28 cellular contexts compared by ENCODE assay signal in the genomic region with DNA sequence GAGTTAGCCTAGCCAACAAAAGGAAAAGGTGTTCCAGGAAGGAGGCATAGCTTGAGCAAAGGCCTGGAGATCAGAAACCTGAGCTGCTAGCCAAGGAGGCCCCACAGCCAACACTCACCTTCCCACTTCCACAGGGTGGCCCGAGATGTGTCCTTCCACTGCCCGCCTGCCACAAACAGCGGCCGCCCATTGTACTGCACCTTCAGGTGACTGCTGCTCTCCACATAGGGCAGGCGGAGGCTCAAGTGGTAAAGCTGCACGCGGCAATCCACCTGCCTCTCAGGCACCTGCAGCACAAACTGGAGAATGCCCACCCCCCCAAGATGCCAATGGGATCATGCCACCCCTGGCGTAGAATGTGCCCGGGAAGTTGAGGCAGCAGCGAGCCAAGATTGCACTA.
"Had no signal": no experiment of that assay in that cellular context is flagged by ENCODE, and none has a peak within 500 bp of the region (broad histone marks: within the 10 kb centered on the region; RNA-seq: fewer than 3 reads in every experiment).

No MANE protein-coding gene starts in this region.

- H3K9me3 ChIP-seq: esophagus muscularis mucosa, gastroesophageal sphincter, heart left ventricle, left lung, prostate gland, right atrium auricular region, sigmoid colon, testis, tibial artery had no signal

- DNase-seq: dorsolateral prefrontal cortex; effector CD8-positive, alpha-beta T cell; foreskin keratinocyte; heart left ventricle; left cardiac atrium; midbrain; naive thymus-derived CD4-positive, alpha-beta T cell; nucleus accumbens; sigmoid colon; stimulated activated CD4-positive, alpha-beta T cell treated with anti-CD3 and anti-CD28 coated beads, Interleukin-4, amount 100 ng/mL, for 4 hours; stimulated activated naive CD8-positive, alpha-beta T cell treated with anti-CD3 and anti-CD28 coated beads, Interleukin-15, Interleukin-2, amounts not matched to agents 100 U/mL and 50 U/mL, for 24 hours; substantia nigra; testis; tibial artery had no signal

- H3K27me3 Mint-ChIP-seq: stimulated activated memory B cell treated with anti-CD40 and anti-IgM and Interleukin-4, amounts not matched to agents 10 μg/mL and 1 μg/mL and 100 μg/mL, for 72 hours had no signal

- H3K4me2 ChIP-seq: hepatocyte, neural progenitor cell had no signal

- H3K9me3 Mint-ChIP-seq: neural progenitor cell had no signal

- H3K4me3 Mint-ChIP-seq: endodermal cell; naive thymus-derived CD4-positive, alpha-beta T cell; nephron; neural progenitor cell; stimulated activated memory B cell treated with anti-CD40 and anti-IgM and Interleukin-4, amounts not matched to agents 10 μg/mL and 1 μg/mL and 100 μg/mL, for 72 hours; type B pancreatic cell had no signal

- H3K4me3 ChIP-seq: dorsolateral prefrontal cortex, esophagus muscularis mucosa, gastroesophageal sphincter, heart left ventricle, hepatocyte, left lung, neural progenitor cell, prostate gland, right atrium auricular region, sigmoid colon, testis, tibial artery had no signal

- H3K27ac ChIP-seq: dorsolateral prefrontal cortex, esophagus muscularis mucosa, foreskin keratinocyte, gastroesophageal sphincter, heart left ventricle, hepatocyte, left lung, neural progenitor cell, prostate gland, right atrium auricular region, sigmoid colon, testis, tibial artery had no signal

- H3K36me3 Mint-ChIP-seq: neural progenitor cell, type B pancreatic cell had no signal

- H3K9ac ChIP-seq: neural progenitor cell had no signal

- H3K27ac Mint-ChIP-seq: endodermal cell; nephron; neural progenitor cell; stimulated activated memory B cell treated with anti-CD40 and anti-IgM and Interleukin-4, amounts not matched to agents 10 μg/mL and 1 μg/mL and 100 μg/mL, for 72 hours; type B pancreatic cell had no signal

- H3K79me2 ChIP-seq: hepatocyte had no signal

- H3K4me1 Mint-ChIP-seq: endodermal cell; stimulated activated memory B cell treated with anti-CD40 and anti-IgM and Interleukin-4, amounts not matched to agents 10 μg/mL and 1 μg/mL and 100 μg/mL, for 72 hours had no signal

- FAIRE-seq: colon, endothelial cell of umbilical vein, islet of Langerhans had no signal

- H3K27me3 ChIP-seq: dorsolateral prefrontal cortex, esophagus muscularis mucosa, gastroesophageal sphincter, heart left ventricle, hepatocyte, left lung, neural progenitor cell, right atrium auricular region, sigmoid colon, testis, tibial artery had no signal

- H2AFZ ChIP-seq: hepatocyte, neural progenitor cell had no signal

- ATAC-seq: foreskin keratinocyte; gastroesophageal sphincter; heart left ventricle; left cardiac atrium; left lung; naive thymus-derived CD4-positive, alpha-beta T cell; stimulated activated memory B cell treated with anti-CD40 and anti-IgM and Interleukin-4, amounts not matched to agents 10 μg/mL and 1 μg/mL and 100 μg/mL, for 72 hours; stimulated activated naive CD8-positive, alpha-beta T cell treated with anti-CD3 and anti-CD28 coated beads, Interleukin-15, Interleukin-2, amounts not matched to agents 100 U/mL and 50 U/mL, for 24 hours had no signal

- H3K4me1 ChIP-seq: foreskin keratinocyte, left lung, prostate gland, right atrium auricular region, sigmoid colon, testis had no signal

- H3K36me3 ChIP-seq: esophagus muscularis mucosa, gastroesophageal sphincter, heart left ventricle, left lung, neural progenitor cell, prostate gland, right atrium auricular region, sigmoid colon, tibial artery had no signal
